8 cellular contexts compared by ENCODE assay signal in genomic region chrX:121308276-121308805, GRCh38.
A peak's percentile ranks its signal among the peaks of the same experiment; 100 is the strongest.
DNase-seq lines count a peak whose midpoint lies in the region; ATAC-seq and TF ChIP-seq lines count a peak whose summit lies in the region.

No MANE protein-coding gene starts in this region.

- TF ChIP-seq CTCF in DOHH2 (IDR thresholded peaks at IDR 0.05; ENCODE audit: low read depth, low read length, poor library complexity, severe bottlenecking) (peak; percentile 58), PC-9 (conservative IDR thresholded peaks at IDR 0.05) (peak; percentile 62), astrocyte of the spinal cord (IDR thresholded peaks at IDR 0.05; ENCODE audit: low read depth, low read length) (peak; percentile 53), tibial nerve (IDR thresholded peaks at IDR 0.05) (peak in 4 of 5 experiments; percentile 19 to 26 (median 24))

- DNase-seq in PC-9 (peak in 1 of 2 experiments; percentile 17), astrocyte of the spinal cord (ENCODE audit: low read depth, low spot score) (peak; percentile 76), medulla oblongata (ENCODE audit: extremely low spot score) (peak; percentile 21), tibial nerve (ENCODE audit: low spot score in 2 of 2) (peak in 1 of 2 donors; percentile 4), NCI-H2081 treated with DMSO at 0.1 percent for 48 hours (lab: John Stamatoyannopoulos, UW) (no peak)

- TF ChIP-seq EP300 in tibial nerve (IDR thresholded peaks at IDR 0.05), result no peak

- no peaks in the 10 kb centered on the region for H3F3A ChIP-seq in DOHH2 (ENCODE audit: control insufficient read depth, insufficient read depth)
- no peaks in the 10 kb centered on the region for H3F3A ChIP-seq in PC-9 (ENCODE audit: insufficient read depth, low read depth)

- POLR2A ChIA-PET in PC-9 (lab: Charles Lee; ENCODE audit: unreplicated experiment), result no interaction called here

- ATAC-seq in GM19372 (IDR thresholded peaks at IDR 0.05; ENCODE audit: low read depth, unreplicated experiment) (peak; percentile 65), HG03280 (IDR thresholded peaks at IDR 0.05; ENCODE audit: unreplicated experiment) (peak; percentile 64)

- H3K9me2 ChIP-seq in DOHH2 (replicated peaks; ENCODE audit: control insufficient read depth, low read length) (no peaks in the 10 kb centered on the region), PC-9 (ENCODE audit: insufficient read depth) (no peaks in the 10 kb centered on the region)

- WGBS in tibial nerve, 2 donors, result 6 to 21% methylated on average over 3 of the region's 3 CpGs

- CTCF ChIA-PET in PC-9 (lab: Charles Lee), result interaction anchor here (0.6 to 0.7 kb wide), 2 partner anchors 269 to 437 kb away, joined by 3 to 4 read pairs; no protein-coding TSS in a partner anchor

- H3K27ac ChIP-seq in DOHH2 (ENCODE audit: low read depth, low read length), result no peak overlapping the region
- no peak overlapping the region for H3K27ac ChIP-seq in PC-9
- H3K27ac ChIP-seq in tibial nerve, result peak overlapping the region in 1 of 4 donors; percentile 33

- intact Hi-C loops in PC-9 (cut with micrococcal nuclease; ENCODE audit: unreplicated experiment), result loop anchor here (2.0 kb wide), 1 partner anchor 270 kb away; no protein-coding TSS in a partner anchor

- H3K4me2 ChIP-seq in DOHH2 (ENCODE audit: low read length) (0 out of 2 replicates have a peak overlapping the region, but pooled peaks have one; percentile 22), PC-9 (no peak overlapping the region)

- no peaks in the 10 kb centered on the region for H3K9me3 ChIP-seq in DOHH2 (ENCODE audit: control insufficient read depth, insufficient read depth, low read length)
- H3K9me3 ChIP-seq in PC-9 (ENCODE audit: insufficient read depth, low read depth), result no peaks in the 10 kb centered on the region
- no peaks in the 10 kb centered on the region for H3K9me3 ChIP-seq in tibial nerve

- no peak overlapping the region for H3K4me3 ChIP-seq in DOHH2 (ENCODE audit: low read length)
- H3K4me3 ChIP-seq in PC-9, result no peak overlapping the region
- no peak overlapping the region for H3K4me3 ChIP-seq in astrocyte of the spinal cord (ENCODE audit: low read depth, low read length)
- no peak overlapping the region for H3K4me3 ChIP-seq in tibial nerve

- no peak for TF ChIP-seq POLR2A in tibial nerve (IDR thresholded peaks at IDR 0.05)

- no peak overlapping the region for H2AFZ ChIP-seq in PC-9

- BruUV-seq in PC-9 (replicated peaks; lab: Mats Ljungman, UMichigan), result no TSS peak

- in situ Hi-C loops in astrocyte of the spinal cord (cut with HindIII; ENCODE audit: low sequenced_read_pairs), result no loop called here

- no peaks in the 10 kb centered on the region for H3K79me2 ChIP-seq in DOHH2 (ENCODE audit: control insufficient read depth, low read length)
- no peaks in the 10 kb centered on the region for H3K79me2 ChIP-seq in PC-9 (ENCODE audit: low read depth)

- H4K20me1 ChIP-seq in DOHH2 (ENCODE audit: control insufficient read depth, insufficient read depth, low read depth, low read length) (no peaks in the 10 kb centered on the region), PC-9 (ENCODE audit: insufficient read depth) (no peaks in the 10 kb centered on the region)

- H3K27me3 ChIP-seq in DOHH2 (ENCODE audit: control insufficient read depth, low read length) (no peaks in the 10 kb centered on the region), PC-9 (ENCODE audit: insufficient read depth, low read depth) (no peaks in the 10 kb centered on the region), tibial nerve (no peaks in the 10 kb centered on the region)

- H3K4me1 ChIP-seq in DOHH2 (ENCODE audit: control insufficient read depth, low read length), result peaks cover 13% of the 10 kb centered on the region
- H3K4me1 ChIP-seq in PC-9 (replicated peaks; ENCODE audit: insufficient read depth), result no peaks in the 10 kb centered on the region
- no peaks in the 10 kb centered on the region for H3K4me1 ChIP-seq in tibial nerve

- H3K36me3 ChIP-seq in DOHH2 (ENCODE audit: control insufficient read depth, low read length), result no peaks in the 10 kb centered on the region
- no peaks in the 10 kb centered on the region for H3K36me3 ChIP-seq in PC-9 (ENCODE audit: low read depth)
- H3K36me3 ChIP-seq in tibial nerve, result no peaks in the 10 kb centered on the region
